In the genomic region with DNA sequence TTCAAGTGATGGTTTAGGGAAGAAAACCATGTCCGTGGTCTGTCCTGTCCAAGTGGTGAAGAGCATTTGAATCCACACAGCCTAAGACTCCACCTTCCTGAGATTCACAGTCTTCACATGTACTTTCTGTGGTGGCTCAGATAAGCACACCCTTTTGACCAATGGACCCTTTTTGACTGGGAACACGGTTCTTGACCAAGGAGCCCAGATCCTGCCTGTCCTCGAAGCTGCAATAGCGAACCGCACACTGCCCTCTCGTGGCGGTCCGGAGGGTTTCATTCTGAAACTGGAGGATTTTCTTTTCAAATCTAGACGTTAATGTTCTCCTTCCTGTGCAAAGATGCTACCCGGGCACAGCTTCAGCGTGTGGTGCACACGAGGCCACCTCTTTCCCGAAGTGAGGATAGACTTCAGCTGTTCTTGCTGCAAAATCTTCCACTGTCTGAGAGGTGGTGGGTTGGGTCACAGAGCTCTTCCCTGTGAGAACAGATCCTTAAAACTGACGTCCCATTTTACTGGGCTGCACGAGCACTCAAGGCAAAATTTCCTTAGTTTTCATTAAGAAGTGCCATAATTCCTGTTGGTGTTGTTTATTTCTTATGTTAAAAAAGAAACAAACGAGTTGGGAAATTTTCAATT, we compare ENCODE assay signal across 8 cellular contexts.
DNase-seq lines count a peak whose midpoint lies in the region; ATAC-seq and TF ChIP-seq lines count a peak whose summit lies in the region.

No MANE protein-coding gene starts in this region.

- no peak overlapping the region for H3K27ac ChIP-seq in CD8-positive, alpha-beta memory T cell (ENCODE audit: low read depth, low read length)
- H3K27ac ChIP-seq in right lobe of liver, result no peak overlapping the region

- peaks cover 7% of the 10 kb centered on the region for H3K4me1 ChIP-seq in CD8-positive, alpha-beta memory T cell (ENCODE audit: insufficient read depth, low read length)
- H3K4me1 ChIP-seq in right lobe of liver, result no peaks in the 10 kb centered on the region

- H3K27me3 Mint-ChIP-seq in CD8-positive, alpha-beta memory T cell, result peaks cover 0 to 2% of the 10 kb centered on the region in 2 donors

- TF ChIP-seq CTCF in HFF-Myc (IDR thresholded peaks at IDR 0.05; ENCODE audit: low read depth, low read length, missing control alignments), result peak; percentile 79
- TF ChIP-seq CTCF in right lobe of liver (IDR thresholded peaks at IDR 0.05), result peak; percentile 76 to 85 (median 78)

- ATAC-seq in right lobe of liver (peak; percentile 87 to 96 (median 90)), GM21717 (IDR thresholded peaks at IDR 0.05; ENCODE audit: unreplicated experiment) (no peak)

- intact Hi-C loops in right lobe of liver (cut with DNase I), result loop anchor here (5.0 kb wide), 2 partner anchors 90 to 95 kb away; partner anchors contain the start of gene SYNJ2 (in 1 of the 2)

- no peaks in the 10 kb centered on the region for H3K9me3 ChIP-seq in CD8-positive, alpha-beta memory T cell (ENCODE audit: low read length)
- no peaks in the 10 kb centered on the region for H3K9me3 ChIP-seq in right lobe of liver

- no peak overlapping the region for H3K4me3 Mint-ChIP-seq in CD8-positive, alpha-beta memory T cell

- peak; percentile 28 to 68 (median 42) for DNase-seq in CD8-positive, alpha-beta memory T cell
- DNase-seq in HFF-Myc (ENCODE audit: extremely low read depth, low read depth), result no peak
- peak; percentile 68 for DNase-seq in NCI-H69 (lab: John Stamatoyannopoulos, UW)
- peak; percentile 63 to 68 for DNase-seq in activated CD4-positive, alpha-beta T cell treated with anti-CD3 and anti-CD28 coated beads, Interleukin-2, amount 50 U/mL, for 4 hours
- DNase-seq in dedifferentiated amniotic fluid mesenchymal stem cell (ENCODE audit: extremely low spot score), result peak; percentile 63
- peak; percentile 70 to 75 (median 72) for DNase-seq in right lobe of liver
- peak; percentile 44 to 63 (median 45) for DNase-seq in stimulated activated CD4-positive, alpha-beta T cell treated with anti-CD3 and anti-CD28 coated beads, TNF-alpha, amount 100 ng/mL, for 48 hours (ENCODE audit: low read depth in 3 of 3)

- peaks cover 10 to 58% (median 13%) of the 10 kb centered on the region in 3 donors for H3K36me3 Mint-ChIP-seq in CD8-positive, alpha-beta memory T cell

- no peaks in the 10 kb centered on the region for H3K9me3 Mint-ChIP-seq in CD8-positive, alpha-beta memory T cell

- H3K27me3 ChIP-seq in CD8-positive, alpha-beta memory T cell (ENCODE audit: insufficient read depth, low read length, poor library complexity, severe bottlenecking), result no peaks in the 10 kb centered on the region
- H3K27me3 ChIP-seq in right lobe of liver, result no peaks in the 10 kb centered on the region

- peaks cover 12 to 19% (median 13%) of the 10 kb centered on the region in 3 donors for H3K4me1 Mint-ChIP-seq in CD8-positive, alpha-beta memory T cell

- peak overlapping the region in 3 of 8 donors; percentile 66 to 82 (median 71) for H3K27ac Mint-ChIP-seq in CD8-positive, alpha-beta memory T cell

- H3K36me3 ChIP-seq in CD8-positive, alpha-beta memory T cell (ENCODE audit: insufficient read depth, low read length), result no peaks in the 10 kb centered on the region
- peaks cover 0 to 5% (median 0%) of the 10 kb centered on the region in 4 donors for H3K36me3 ChIP-seq in right lobe of liver

- CTCF ChIA-PET in CD8-positive, alpha-beta memory T cell (lab: Charles Lee), result interaction anchor here (0.8 to 6.8 kb wide), 19 partner anchors 11 to 316 kb away, joined by 3 to 33 read pairs (median 7); partner anchors contain the start of gene SYNJ2

- 21% methylated on average over 11 of the region's 16 CpGs for WGBS in right lobe of liver (ENCODE audit: insufficient coverage, low coverage, low lambda C conversion rate, missing lambda C conversion rate)

- POLR2A ChIA-PET in CD8-positive, alpha-beta memory T cell (lab: Charles Lee), result interaction anchor here (0.6 to 0.7 kb wide), 3 partner anchors 83 to 758 kb away, joined by 3 read pairs; no protein-coding TSS in a partner anchor

- TF ChIP-seq POLR2A in right lobe of liver (IDR thresholded peaks at IDR 0.05), result no peak

- H3K4me3 ChIP-seq in CD8-positive, alpha-beta memory T cell (ENCODE audit: low read length), result no peak overlapping the region
- H3K4me3 ChIP-seq in HFF-Myc (replicated peaks; ENCODE audit: low read depth, low read length), result no peak overlapping the region
- no peak overlapping the region for H3K4me3 ChIP-seq in right lobe of liver
